ENCODE assay signal across 7 cellular contexts in genomic region chr17:8894673-8895578, GRCh38. TPM values are rescaled to one million over a fixed set of nuclear protein-coding genes. Genes with fewer than 3 reads are reported as not detected.
DNase-seq lines count a peak whose midpoint lies in the region; ATAC-seq lines count a peak whose summit lies in the region.

No MANE protein-coding gene starts in this region.

- no peaks in the 10 kb centered on the region for H3K9me3 Mint-ChIP-seq in activated naive CD8-positive, alpha-beta T cell treated with anti-CD3 and anti-CD28 coated beads, Interleukin-2, amount 10 ng/mL, durations not matched to agents 7 days and 5 days

- H3K4me3 Mint-ChIP-seq in activated naive CD8-positive, alpha-beta T cell treated with anti-CD3 and anti-CD28 coated beads, Interleukin-2, amount 10 ng/mL, durations not matched to agents 7 days and 5 days: no peak overlapping the region

- peak; percentile 46 for DNase-seq in GDM1 (lab: John Stamatoyannopoulos, UW)
- DNase-seq in HT1080 (ENCODE audit: low read depth): peak; percentile 60
- peak; percentile 48 for DNase-seq in RPMI8226
- peak; percentile 49 for DNase-seq in activated naive CD8-positive, alpha-beta T cell treated with anti-CD3 and anti-CD28 coated beads, Interleukin-2, amount 10 ng/mL, durations not matched to agents 7 days and 5 days
- no peak for DNase-seq in Right ventricle myocardium superior
- peak in 6 of 10 donors; percentile 32 to 77 (median 49) for DNase-seq in posterior cingulate gyrus

- H3K27ac Mint-ChIP-seq in activated naive CD8-positive, alpha-beta T cell treated with anti-CD3 and anti-CD28 coated beads, Interleukin-2, amount 10 ng/mL, durations not matched to agents 7 days and 5 days: peak overlapping the region; percentile 26

- no peaks in the 10 kb centered on the region for H3K27me3 Mint-ChIP-seq in activated naive CD8-positive, alpha-beta T cell treated with anti-CD3 and anti-CD28 coated beads, Interleukin-2, amount 10 ng/mL, durations not matched to agents 7 days and 5 days

- POLR2A ChIA-PET in activated naive CD8-positive, alpha-beta T cell treated with anti-CD3 and anti-CD28 coated beads, Interleukin-2, amount 10 ng/mL, durations not matched to agents 7 days and 5 days (lab: Charles Lee): interaction anchor here (1.1 to 1.4 kb wide), 3 partner anchors 27 to 96 kb away, joined by 3 to 5 read pairs (median 5); partner anchors contain the start of genes MFSD6L, PIK3R5 and PIK3R6

- H3K36me3 Mint-ChIP-seq in activated naive CD8-positive, alpha-beta T cell treated with anti-CD3 and anti-CD28 coated beads, Interleukin-2, amount 10 ng/mL, durations not matched to agents 7 days and 5 days: peaks cover 46% of the 10 kb centered on the region

- ATAC-seq in activated naive CD8-positive, alpha-beta T cell treated with anti-CD3 and anti-CD28 coated beads, Interleukin-2, amount 10 ng/mL, durations not matched to agents 7 days and 5 days (ENCODE audit: low read depth): peak; percentile 25
- ATAC-seq in Right ventricle myocardium superior (ENCODE audit: poor library complexity): peak; percentile 90
- no peak for ATAC-seq in GM21529 (IDR thresholded peaks at IDR 0.05; ENCODE audit: unreplicated experiment)

- peaks cover 52% of the 10 kb centered on the region for H3K4me1 Mint-ChIP-seq in activated naive CD8-positive, alpha-beta T cell treated with anti-CD3 and anti-CD28 coated beads, Interleukin-2, amount 10 ng/mL, durations not matched to agents 7 days and 5 days

- intact Hi-C loops in Right ventricle myocardium superior (cut with DNase I) (loop anchor here (5.0 kb wide), 1 partner anchor 93 kb away; no protein-coding TSS in a partner anchor), posterior cingulate gyrus (cut with DNase I) (loop anchor here (10.0 kb wide), 2 partner anchors 140 to 480 kb away; partner anchors contain the start of gene SPDYE4)

RNA-seq across cellular contexts. Expression of gene PIK3R6, which starts 27.5 kb away (rescaled TPM):
- not detected in 2 replicates for total RNA-seq in HT1080 (2014; rRNA removed; shearing (Covaris generic))
- polyA plus RNA-seq in HT1080 (2015; cell fraction: cytosol; rRNA removed): not detected in 2 replicates
- not detected in 2 replicates for polyA plus RNA-seq in HT1080 (2015; cell fraction: nucleus; rRNA removed)
- 10 to 100 TPM; 15.8 to 18.5 TPM for total RNA-seq in activated naive CD8-positive, alpha-beta T cell treated with anti-CD3 and anti-CD28 coated beads, Interleukin-2, amount 10 ng/mL, durations not matched to agents 7 days and 5 days
- 0.78 TPM for total RNA-seq in Right ventricle myocardium superior
